9 cellular contexts compared by ENCODE assay signal in the genomic region with DNA sequence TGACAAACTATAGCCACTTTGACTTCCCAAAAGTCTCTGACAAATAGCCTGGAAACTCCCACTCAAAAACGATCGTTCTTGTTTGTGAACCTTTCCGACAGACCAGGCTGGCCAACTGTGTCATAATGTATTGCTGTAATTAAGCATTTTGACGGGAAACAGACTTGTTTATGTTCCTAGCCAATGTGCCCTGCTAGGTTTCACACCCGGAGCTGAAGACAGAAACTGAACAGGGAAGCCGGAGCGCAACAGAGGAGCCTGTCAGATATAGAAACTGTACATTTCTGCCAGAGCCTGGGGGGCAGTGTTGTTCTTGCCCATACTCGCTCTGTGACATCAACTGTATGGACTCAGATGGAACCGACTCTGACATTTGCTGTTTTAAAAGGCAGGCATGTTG. TPM values are rescaled to one million over a fixed set of nuclear protein-coding genes. Genes with fewer than 3 reads are reported as not detected.
A peak's percentile ranks its signal among the peaks of the same experiment; 100 is the strongest.
DNase-seq lines count a peak whose midpoint lies in the region; ATAC-seq, FAIRE-seq and TF ChIP-seq lines count a peak whose summit lies in the region.
"Had no signal": no experiment of that assay in that cellular context is flagged by ENCODE, and none has a peak within 500 bp of the region (broad histone marks: within the 10 kb centered on the region; RNA-seq: fewer than 3 reads in every experiment).

No MANE protein-coding gene starts in this region.

- H3K36me3 ChIP-seq in SK-N-SH (replicated peaks in 1 of 2; ENCODE audit: control insufficient read depth in 1 of 2, insufficient read depth in 2 of 2, low read length in 1 of 2) = no peaks in the 10 kb centered on the region
- H3K36me3 ChIP-seq in suprapubic skin = no peaks in the 10 kb centered on the region
- H3K36me3 ChIP-seq: pancreas had no signal

- H3K9me3 ChIP-seq in SK-N-SH (no peaks in the 10 kb centered on the region), suprapubic skin (no peaks in the 10 kb centered on the region)
- H3K9me3 ChIP-seq: pancreas had no signal

- H3K27ac ChIP-seq in SK-N-SH (ENCODE audit: low read depth in 2 of 2, low read length in 1 of 2) (peak overlapping the region in 1 of 2 experiments; percentile 19; a peak in 1 of 4 replicates), suprapubic skin (no peak overlapping the region)
- H3K27ac ChIP-seq: pancreas had no signal

- no peaks in the 10 kb centered on the region for H3K36me3 Mint-ChIP-seq in glutamatergic neuron (ENCODE audit: unreplicated experiment)

- TF ChIP-seq EP300 in SK-N-SH (IDR thresholded peaks at IDR 0.05; ENCODE audit: borderline replicate concordance in 1 of 2, low read depth in 1 of 2, low read length in 1 of 2) = no peak
- no peak for TF ChIP-seq EP300 in suprapubic skin (IDR thresholded peaks at IDR 0.05)

- ATAC-seq in HG02973 (IDR thresholded peaks at IDR 0.05; ENCODE audit: unreplicated experiment) (peak; percentile 60), GM19023 (IDR thresholded peaks at IDR 0.05; ENCODE audit: unreplicated experiment) (no peak)

- no peaks in the 10 kb centered on the region for H4K20me1 ChIP-seq in SK-N-SH (ENCODE audit: insufficient read depth)

- WGBS in SK-N-SH (ENCODE audit: low lambda C conversion rate) = 5% methylated on average over 9 of the region's 9 CpGs
- WGBS in suprapubic skin = 15% methylated on average over 9 of the region's 9 CpGs

- peak; percentile 9 for DNase-seq in GM12891 (ENCODE audit: insufficient read length, low spot score)
- DNase-seq in SK-N-SH = peak; percentile 55
- peak; percentile 9 for DNase-seq in globus pallidus (ENCODE audit: low spot score)
- DNase-seq in suprapubic skin (ENCODE audit: low spot score in 2 of 2) = no peak
- no peak for DNase-seq in glutamatergic neuron
- no peak for DNase-seq in NCI-H774 (lab: John Stamatoyannopoulos, UW)
- DNase-seq: pancreas had no signal

- H3K4me1 Mint-ChIP-seq in glutamatergic neuron (ENCODE audit: low read depth, unreplicated experiment) = no peaks in the 10 kb centered on the region

- CTCF ChIA-PET in SK-N-SH (lab: Yijun Ruan, JAX) = interaction anchor here (0.6 to 3.1 kb wide), 7 partner anchors 8 to 594 kb away, joined by 3 to 18 read pairs (median 4); no protein-coding TSS in a partner anchor

- H3K4me3 Mint-ChIP-seq in glutamatergic neuron (ENCODE audit: unreplicated experiment) = no peak overlapping the region

- peaks cover 5% of the 10 kb centered on the region for H3F3A ChIP-seq in SK-N-SH (replicated peaks; ENCODE audit: insufficient read depth)

- peak; percentile 48 for TF ChIP-seq CTCF in SK-N-SH (IDR thresholded peaks at IDR 0.05)
- no peak for TF ChIP-seq CTCF in suprapubic skin (IDR thresholded peaks at IDR 0.05)
- TF ChIP-seq CTCF in glutamatergic neuron (IDR thresholded peaks at IDR 0.05; ENCODE audit: partially characterized antibody, unreplicated experiment) = no peak

- no peak overlapping the region for H3K27ac Mint-ChIP-seq in glutamatergic neuron (ENCODE audit: unreplicated experiment)

- H3K4me1 ChIP-seq in SK-N-SH (ENCODE audit: control insufficient read depth in 1 of 2, insufficient read depth in 2 of 2, low read depth in 1 of 2, low read length in 1 of 2) (peaks cover 4 to 7% of the 10 kb centered on the region in 2 experiments; a peak in 3 of 4 replicates), suprapubic skin (peaks cover 4% of the 10 kb centered on the region)
- H3K4me1 ChIP-seq: pancreas had no signal

- POLR2A ChIA-PET in SK-N-SH (lab: Yijun Ruan, JAX) = no interaction called here

- H3K9me2 ChIP-seq in SK-N-SH = no peaks in the 10 kb centered on the region

- FAIRE-seq in GM12891 (lab: Jason Lieb, UNC) = no peak
- FAIRE-seq: pancreas had no signal

- no peaks in the 10 kb centered on the region for H3K9me3 Mint-ChIP-seq in glutamatergic neuron (ENCODE audit: unreplicated experiment)

- H3K27me3 Mint-ChIP-seq in glutamatergic neuron (ENCODE audit: unreplicated experiment) = no peaks in the 10 kb centered on the region

- no peak overlapping the region for H3K9ac ChIP-seq in SK-N-SH

- no peak for TF ChIP-seq POLR2A in GM12891 (IDR thresholded peaks at IDR 0.05; ENCODE audit: low read depth, low read length)
- TF ChIP-seq POLR2A in suprapubic skin (IDR thresholded peaks at IDR 0.05) = no peak

- peak overlapping the region; percentile 74 for H3K4me2 ChIP-seq in SK-N-SH

- TF ChIP-seq RAD21 in SK-N-SH (IDR thresholded peaks at IDR 0.05; ENCODE audit: low read length) = peak; percentile 54

- H3K79me2 ChIP-seq in SK-N-SH (ENCODE audit: insufficient read depth) = no peaks in the 10 kb centered on the region

- peak overlapping the region; percentile 91 for H2AFZ ChIP-seq in SK-N-SH (ENCODE audit: low read depth)

- no peaks in the 10 kb centered on the region for H3K27me3 ChIP-seq in SK-N-SH (ENCODE audit: insufficient read depth)
- H3K27me3 ChIP-seq in suprapubic skin = no peaks in the 10 kb centered on the region
- H3K27me3 ChIP-seq: pancreas had no signal

- H3K4me3 ChIP-seq in SK-N-SH (ENCODE audit: low read depth in 2 of 2, low read length in 1 of 2) = peak overlapping the region; percentile 33 to 44
- H3K4me3 ChIP-seq in suprapubic skin = peak overlapping the region; percentile 13
- H3K4me3 ChIP-seq: pancreas had no signal

TF ChIP-seq in GM12891, 5 proteins besides CTCF, POLR2A, EP300 and RAD21:
- TF ChIP-seq PAX5 (IDR thresholded peaks at IDR 0.05; ENCODE audit: insufficient read depth, low read length, severe bottlenecking) (no peak), TAF1 (IDR thresholded peaks at IDR 0.05; ENCODE audit: low read depth, low read length) (no peak), POLR2AphosphoS5 (IDR thresholded peaks at IDR 0.05; ENCODE audit: low read depth, low read length) (no peak), SPI1 (IDR thresholded peaks at IDR 0.05; ENCODE audit: low read depth, low read length) (no peak), POU2F2 (IDR thresholded peaks at IDR 0.05; ENCODE audit: low read depth, low read length) (no peak)
TF ChIP-seq in GM12891: peak in this region for 0.

TF ChIP-seq in SK-N-SH, 30 proteins besides CTCF, POLR2A, EP300 and RAD21:
- peak; percentile 55; the same call in 1 of the 2 replicates for TF ChIP-seq SIN3A (IDR thresholded peaks at IDR 0.05; ENCODE audit: borderline replicate concordance, low read depth, low read length)
- TF ChIP-seq, protein P1, sequence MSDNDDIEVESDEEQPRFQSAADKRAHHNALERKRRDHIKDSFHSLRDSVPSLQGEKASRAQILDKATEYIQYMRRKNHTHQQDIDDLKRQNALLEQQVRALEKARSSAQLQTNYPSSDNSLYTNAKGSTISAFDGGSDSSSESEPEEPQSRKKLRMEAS (IDR thresholded peaks at IDR 0.05; ENCODE audit: low read depth) = 0 out of 2 replicates have a peak, but pooled peaks have one; percentile 24
- no peak for TF ChIP-seq USF2 (IDR thresholded peaks at IDR 0.05; ENCODE audit: borderline replicate concordance, low read depth, low read length)
- TF ChIP-seq POLR2AphosphoS5 (IDR thresholded peaks at IDR 0.05; ENCODE audit: low read depth, low read length) = no peak
- TF ChIP-seq MXI1 (IDR thresholded peaks at IDR 0.05; ENCODE audit: low read depth, low read length) = 0 out of 2 replicates have a peak, but pooled peaks have one; percentile 23
- 0 out of 2 replicates have a peak, but pooled peaks have one; percentile 22 for TF ChIP-seq FOXJ3 (CRISPR knock-in tag; IDR thresholded peaks at IDR 0.05)

RNA-seq across cellular contexts. Expression of gene C7orf33, which starts 55.3 kb away (rescaled TPM):
- not detected for polyA plus RNA-seq in GM12891 (2012; ENCODE audit: low read depth, missing spikeins)
- not detected in 2 replicates for polyA plus RNA-seq in SK-N-SH (2012; rRNA removed)
- polyA plus RNA-seq in SK-N-SH (2012; cell fraction: cytosol; rRNA removed) = not detected in 2 replicates
- not detected in 2 replicates for polyA plus RNA-seq in SK-N-SH (2012; cell fraction: nucleus; rRNA removed)
- total RNA-seq in suprapubic skin (not detected), glutamatergic neuron (ENCODE audit: unreplicated experiment) (not detected)
- total RNA-seq: pancreas had no signal
- polyA plus RNA-seq: pancreas had no signal

Comparison
In these comparisons a context has a peak if more than half of its experiments do, and no peak if none do; other contexts are left out.
1. DNase-seq: peak in GM12891 (single experiment), SK-N-SH (single experiment) and globus pallidus (single experiment); none in suprapubic skin (0 of 2), glutamatergic neuron (single experiment) and NCI-H774 (single experiment).